ENCODE assay signal across 17 cellular contexts in the genomic region with DNA sequence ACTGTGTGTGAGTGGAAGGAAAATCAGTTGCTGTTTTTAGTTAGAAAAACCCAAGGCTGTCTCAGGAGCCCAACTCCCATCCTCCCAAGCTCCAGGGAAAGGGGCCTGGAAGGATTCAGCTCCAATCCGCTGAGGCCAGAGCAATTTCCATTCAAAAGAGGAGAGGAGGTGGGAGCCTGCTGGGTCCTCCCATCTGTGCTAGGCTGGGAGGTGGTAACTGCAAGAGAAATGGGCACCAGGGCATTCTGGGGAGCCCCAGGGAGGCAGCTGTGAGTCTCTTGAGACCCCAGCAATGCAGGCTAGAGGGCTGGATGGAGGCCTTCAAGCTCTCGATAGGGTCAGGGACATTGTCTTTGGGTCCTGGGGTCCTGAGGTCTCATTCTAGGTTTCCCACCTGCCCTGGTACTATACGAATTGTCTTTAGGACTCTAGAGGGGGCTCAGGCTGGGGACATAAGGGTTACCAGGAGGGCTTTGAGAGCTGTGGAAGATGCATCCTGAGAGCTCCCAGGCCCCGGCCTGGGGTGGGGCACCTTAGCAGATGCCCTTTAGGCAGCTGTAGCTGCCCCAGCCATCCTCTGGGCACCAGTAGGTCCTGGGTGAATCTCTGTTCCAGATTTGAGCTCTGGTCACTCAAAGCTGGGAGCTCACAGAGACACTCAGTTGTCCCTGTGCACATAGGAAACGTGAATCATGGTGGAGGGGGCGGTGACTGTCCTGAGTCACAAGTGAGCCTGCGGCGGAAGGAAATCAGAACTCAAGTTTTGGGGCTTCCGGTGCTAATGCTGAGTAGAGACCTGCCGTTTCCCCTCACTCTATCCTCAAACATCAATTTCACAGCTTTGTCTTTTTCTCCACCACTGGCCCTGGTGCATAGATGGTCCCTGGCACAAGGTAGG. TPM values are rescaled to one million over a fixed set of nuclear protein-coding genes. Genes with fewer than 3 reads are reported as not detected.
A peak's percentile ranks its signal among the peaks of the same experiment; 100 is the strongest.
DNase-seq lines count a peak whose midpoint lies in the region; TF ChIP-seq lines count a peak whose summit lies in the region.
"Had no signal": no experiment of that assay in that cellular context is flagged by ENCODE, and none has a peak within 500 bp of the region (broad histone marks: within the 10 kb centered on the region; RNA-seq: fewer than 3 reads in every experiment).

No MANE protein-coding gene starts in this region.

- H4K12ac ChIP-seq in trophoblast cell (ENCODE audit: low read depth, low read length), result no peak overlapping the region

- H2BK12ac ChIP-seq in trophoblast cell (ENCODE audit: low read length), result no peak overlapping the region

- H3K9me3 Mint-ChIP-seq in mesothelial cell of epicardium, result no peaks in the 10 kb centered on the region
- H3K9me3 Mint-ChIP-seq: dendritic cell treated with granulocyte-macrophage colony-stimulating factor and Interleukin-4, amounts not matched to agents 40 ng/mL and 50 ng/mL, for 4 days had no signal

- no peak overlapping the region for H2AFZ ChIP-seq in trophoblast cell (ENCODE audit: insufficient read depth, low read length, poor library complexity)

- H3K27ac Mint-ChIP-seq in mesothelial cell of epicardium, result no peak overlapping the region
- H3K27ac Mint-ChIP-seq: dendritic cell treated with granulocyte-macrophage colony-stimulating factor and Interleukin-4, amounts not matched to agents 40 ng/mL and 50 ng/mL, for 4 days; naive B cell; progenitor cell of endocrine pancreas had no signal

- no peaks in the 10 kb centered on the region for H3K36me3 Mint-ChIP-seq in mesothelial cell of epicardium
- H3K36me3 Mint-ChIP-seq: naive B cell had no signal

- no peak overlapping the region for H3K18ac ChIP-seq in trophoblast cell (ENCODE audit: low read length)

- no peak overlapping the region for H3K14ac ChIP-seq in trophoblast cell (ENCODE audit: low read length)

- no peak overlapping the region for H3K4me3 Mint-ChIP-seq in mesothelial cell of epicardium
- H3K4me3 Mint-ChIP-seq: dendritic cell treated with granulocyte-macrophage colony-stimulating factor and Interleukin-4, amounts not matched to agents 40 ng/mL and 50 ng/mL, for 4 days; naive B cell had no signal

- H3K79me2 ChIP-seq in trophoblast cell (ENCODE audit: control insufficient read depth, insufficient read depth, low read length, poor library complexity), result no peaks in the 10 kb centered on the region

- H3K4me2 ChIP-seq in skeletal muscle satellite cell (ENCODE audit: low read length), result peak overlapping the region; percentile 37
- H3K4me2 ChIP-seq in trophoblast cell (ENCODE audit: low read length), result no peak overlapping the region

- no peaks in the 10 kb centered on the region for H3K4me1 Mint-ChIP-seq in mesothelial cell of epicardium
- H3K4me1 Mint-ChIP-seq: naive B cell had no signal

- H3K9me3 ChIP-seq in skeletal muscle satellite cell (replicated peaks; ENCODE audit: low read length) (no peaks in the 10 kb centered on the region), trophoblast cell (ENCODE audit: insufficient read depth, low read depth, low read length) (peaks cover 7% of the 10 kb centered on the region)

- H3K79me1 ChIP-seq in trophoblast cell (ENCODE audit: low read length), result no peaks in the 10 kb centered on the region

- H3K27me3 Mint-ChIP-seq in mesothelial cell of epicardium (ENCODE audit: low read depth), result peaks cover 37% of the 10 kb centered on the region

- H4K8ac ChIP-seq in trophoblast cell (ENCODE audit: low read depth, low read length), result no peak overlapping the region

- H3K4ac ChIP-seq in trophoblast cell (ENCODE audit: low read depth, low read length), result no peak overlapping the region

- H2BK5ac ChIP-seq in trophoblast cell (ENCODE audit: low read depth, low read length, poor library complexity), result no peak overlapping the region

- H3K4me3 ChIP-seq in epithelial cell of esophagus (ENCODE audit: low read length), result no peak overlapping the region
- H3K4me3 ChIP-seq in skeletal muscle satellite cell (ENCODE audit: low read length), result no peak overlapping the region
- H3K4me3 ChIP-seq in trophoblast cell (ENCODE audit: low read depth, low read length), result no peak overlapping the region

- DNase-seq in DMS 273 (lab: John Stamatoyannopoulos, UW; ENCODE audit: unreplicated experiment) (peak; percentile 54), DMS 273 treated with DMSO at 0.1 percent for 48 hours (lab: John Stamatoyannopoulos, UW) (no peak), M059J (ENCODE audit: low read depth) (peak; percentile 61), epithelial cell of esophagus (ENCODE audit: low read depth) (peak; percentile 11), NCI-H1092 (lab: John Stamatoyannopoulos, UW) (no peak), mesothelial cell of epicardium (ENCODE audit: low spot score in 2 of 2, unreplicated experiment in 2 of 2) (no peak), trophoblast cell (no peak)
- DNase-seq: activated gamma-delta T cell treated with Interleukin-2 at 50 U/mL for 16 hours, naive B cell, NCI-H2029 had no signal

- H3K27me3 ChIP-seq in skeletal muscle satellite cell (ENCODE audit: control insufficient read depth, insufficient read depth, low read length) (peaks cover 9% of the 10 kb centered on the region), trophoblast cell (ENCODE audit: insufficient read depth, low read length) (no peaks in the 10 kb centered on the region)

- no peak overlapping the region for H3K23ac ChIP-seq in trophoblast cell (ENCODE audit: low read length)

- no peaks in the 10 kb centered on the region for H3K36me3 ChIP-seq in skeletal muscle satellite cell (ENCODE audit: insufficient read depth, low read length)
- H3K36me3 ChIP-seq in trophoblast cell (ENCODE audit: control insufficient read depth in 1 of 2, insufficient read depth in 2 of 2, low read length in 2 of 2), result no peaks in the 10 kb centered on the region

- no peak overlapping the region for H2BK120ac ChIP-seq in trophoblast cell (ENCODE audit: insufficient read depth, low read length, poor library complexity)

- H3K27ac ChIP-seq in trophoblast cell (ENCODE audit: low read depth, low read length), result no peak overlapping the region
- H3K27ac ChIP-seq: 22Rv1, C4-2B had no signal

- no peaks in the 10 kb centered on the region for H3K4me1 ChIP-seq in skeletal muscle satellite cell (ENCODE audit: control insufficient read depth, insufficient read depth, low read length)
- H3K4me1 ChIP-seq in trophoblast cell (ENCODE audit: control insufficient read depth in 1 of 2, insufficient read depth in 2 of 2, low read length in 2 of 2), result no peaks in the 10 kb centered on the region

- no peak overlapping the region for H2AK5ac ChIP-seq in trophoblast cell (ENCODE audit: low read length)

- TF ChIP-seq CTCF in epithelial cell of esophagus (IDR thresholded peaks at IDR 0.05; ENCODE audit: insufficient read depth, low read depth, low read length, missing control alignments), result no peak
- TF ChIP-seq CTCF in mesothelial cell of epicardium (IDR thresholded peaks at IDR 0.05; ENCODE audit: unreplicated experiment), result no peak

- H4K91ac ChIP-seq in trophoblast cell (ENCODE audit: low read depth, low read length), result no peak overlapping the region

- no peak overlapping the region for H3K9ac ChIP-seq in skeletal muscle satellite cell (ENCODE audit: low read depth, low read length)
- no peak overlapping the region for H3K9ac ChIP-seq in trophoblast cell (ENCODE audit: low read length)

- no CpG with 5 or more reads among the region's 10 CpGs for WGBS in trophoblast cell (ENCODE audit: extremely low coverage, insufficient coverage, insufficient read length)

RNA-seq across cellular contexts. Expression of a gene that starts 21.6 kb away (rescaled TPM):
- not detected in 2 replicates for total RNA-seq in M059J (2014; rRNA removed; shearing (Covaris generic))
- total RNA-seq in skeletal muscle satellite cell (2012; rRNA removed), result not detected in 2 replicates
- 0.18 to 0.38 TPM (median 0.36 TPM) in 3 replicates for total RNA-seq in mesothelial cell of epicardium
- 0.03 TPM in 2 replicates for polyA plus RNA-seq in trophoblast cell (2013)
- total RNA-seq: activated CD8-positive, alpha-beta memory T cell treated with anti-CD3 and anti-CD28 coated beads for 36 hours; fibroblast of lung; progenitor cell of endocrine pancreas had no signal
- polyA plus RNA-seq: fibroblast of lung had no signal

Comparison
In these comparisons a context has a peak if more than half of its experiments do, and no peak if none do; other contexts are left out.
1. DNase-seq: peak in DMS 273 (single experiment), M059J (single experiment) and epithelial cell of esophagus (single experiment); none in DMS 273 treated with DMSO at 0.1 percent for 48 hours (single experiment), NCI-H1092 (single experiment), mesothelial cell of epicardium (0 of 2) and trophoblast cell (0 of 2).